ENCODE assay signal across 13 cellular contexts in genomic region chr20:63937596-63937995, GRCh38.
"Had no signal": no experiment of that assay in that cellular context is flagged by ENCODE, and none has a peak within 500 bp of the region (broad histone marks: within the 10 kb centered on the region; RNA-seq: fewer than 3 reads in every experiment).

No MANE protein-coding gene starts in this region.

- ATAC-seq: activated CD4-positive, CD25-positive, alpha-beta regulatory T cell treated with anti-CD3 and anti-CD28 coated beads, Interleukin-2, amount 50 U/mL, for 24 hours; left lobe of liver had no signal

- H3K4me1 ChIP-seq: thyroid gland, uterus had no signal

- H3K27me3 Mint-ChIP-seq: activated naive CD8-positive, alpha-beta T cell had no signal

- H3K4me3 Mint-ChIP-seq: activated naive CD8-positive, alpha-beta T cell; nephron had no signal

- H3K36me3 ChIP-seq: ovary, uterus had no signal

- H3K9me3 ChIP-seq: ovary, thyroid gland, uterus had no signal

- H3K27me3 ChIP-seq: ovary, thyroid gland, uterus had no signal

- H3K4me3 ChIP-seq: ovary, thyroid gland, uterus had no signal

- FAIRE-seq: frontal cortex had no signal

- DNase-seq: activated effector memory CD4-positive, alpha-beta T cell treated with Interleukin-2 at 50 U/mL for 16 hours; activated T-cell treated with anti-CD3 and anti-CD28 coated beads, Interleukin-2, amount 50 U/mL, for 1 hour; islet precursor cell; mesenchymal stem cell; stimulated activated CD4-positive, alpha-beta T cell treated with anti-CD3 and anti-CD28 coated beads, Interleukin-4, amount 100 ng/mL, for 4 hours; thyroid gland; uterus had no signal

- H3K9me3 Mint-ChIP-seq: nephron had no signal

- H3K27ac ChIP-seq: ovary, thyroid gland, uterus had no signal

- H3K27ac Mint-ChIP-seq: activated naive CD8-positive, alpha-beta T cell; nephron had no signal
